In the genomic region with DNA sequence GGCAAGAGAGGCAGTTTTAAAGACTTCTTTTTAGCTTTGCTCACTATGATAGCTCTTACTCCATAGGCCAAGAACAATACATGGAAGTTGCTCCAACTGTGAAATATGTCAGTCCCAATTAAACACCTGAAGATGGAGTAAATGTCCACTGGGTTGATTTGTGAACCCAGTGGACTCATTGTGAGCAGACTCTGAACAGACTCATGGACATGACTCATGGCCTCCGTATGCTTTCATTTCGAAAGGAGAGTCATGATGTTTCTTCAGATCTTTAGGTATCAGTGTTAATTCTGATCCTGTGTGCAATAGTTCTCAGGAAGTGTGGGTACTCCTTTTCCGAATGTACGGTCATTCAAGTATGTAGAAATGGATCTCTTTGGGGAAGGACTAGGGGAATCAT, we compare ENCODE assay signal across 15 cellular contexts. TPM values are rescaled to one million over a fixed set of nuclear protein-coding genes. Genes with fewer than 3 reads are reported as not detected.
DNase-seq lines count a peak whose midpoint lies in the region; ATAC-seq, FAIRE-seq and TF ChIP-seq lines count a peak whose summit lies in the region.
"Had no signal": no experiment of that assay in that cellular context is flagged by ENCODE, and none has a peak within 500 bp of the region (broad histone marks: within the 10 kb centered on the region; RNA-seq: fewer than 3 reads in every experiment).

No MANE protein-coding gene starts in this region.

- H4K20me1 ChIP-seq in astrocyte (ENCODE audit: insufficient read depth, low read length), result no peaks in the 10 kb centered on the region

- peak; percentile 75 for FAIRE-seq in astrocyte (lab: Jason Lieb, UNC)

- no peak overlapping the region for H3K27ac ChIP-seq in astrocyte (ENCODE audit: low read depth, low read length)
- no peak overlapping the region for H3K27ac ChIP-seq in foreskin keratinocyte
- no peak overlapping the region for H3K27ac ChIP-seq in caudate nucleus (ENCODE audit: low read depth, low read length)
- H3K27ac ChIP-seq: skin epidermis had no signal

- peaks cover 74% of the 10 kb centered on the region for H3K4me1 Mint-ChIP-seq in HFFc6 (ENCODE audit: low read depth)
- no peaks in the 10 kb centered on the region for H3K4me1 Mint-ChIP-seq in astrocyte (ENCODE audit: low read depth, unreplicated experiment)

- ATAC-seq in foreskin keratinocyte, result peak; percentile 86
- ATAC-seq in GM19324 (IDR thresholded peaks at IDR 0.05; ENCODE audit: low FRiP score, unreplicated experiment), result no peak
- ATAC-seq: natural killer cell had no signal

- no peaks in the 10 kb centered on the region for H3K36me3 Mint-ChIP-seq in HFFc6 (ENCODE audit: low read depth)
- H3K36me3 Mint-ChIP-seq in astrocyte (ENCODE audit: low read depth, unreplicated experiment), result no peaks in the 10 kb centered on the region
- H3K36me3 Mint-ChIP-seq: activated naive CD8-positive, alpha-beta T cell; natural killer cell had no signal

- peak overlapping the region; percentile 30 for H3K4me2 ChIP-seq in astrocyte (ENCODE audit: low read length)

- no peak overlapping the region for H2AFZ ChIP-seq in astrocyte (ENCODE audit: low read depth, low read length)

- H3K9me3 ChIP-seq in astrocyte (ENCODE audit: insufficient read depth, low read depth, low read length) (no peaks in the 10 kb centered on the region), MG63 (no peaks in the 10 kb centered on the region)

- H3K79me2 ChIP-seq in astrocyte (ENCODE audit: insufficient read depth, low read length), result no peaks in the 10 kb centered on the region

- H3K4me1 ChIP-seq in astrocyte (ENCODE audit: insufficient read depth, low read length) (peaks cover 18% of the 10 kb centered on the region), foreskin keratinocyte (peaks cover 3% of the 10 kb centered on the region)

- H3K4me3 Mint-ChIP-seq in HFFc6 (peak overlapping the region; percentile 66), astrocyte (ENCODE audit: unreplicated experiment) (no peak overlapping the region)
- H3K4me3 Mint-ChIP-seq: activated naive CD8-positive, alpha-beta T cell; natural killer cell; T-helper 2 cell treated with Interferon-gamma antibody and Interleukin-4, amounts not matched to agents 5 μg/mL and 100 μg/mL, for 36 hours had no signal

- H3K27me3 Mint-ChIP-seq in HFFc6 (ENCODE audit: insufficient read depth) (no peaks in the 10 kb centered on the region), astrocyte (ENCODE audit: low read depth, unreplicated experiment) (no peaks in the 10 kb centered on the region)

- H3K36me3 ChIP-seq in astrocyte (ENCODE audit: insufficient read depth, low read length), result no peaks in the 10 kb centered on the region
- no peaks in the 10 kb centered on the region for H3K36me3 ChIP-seq in MG63

- H3K27me3 ChIP-seq in astrocyte (ENCODE audit: insufficient read depth, low read length) (no peaks in the 10 kb centered on the region), foreskin keratinocyte (no peaks in the 10 kb centered on the region), MG63 (no peaks in the 10 kb centered on the region)

- H3K9me3 Mint-ChIP-seq in HFFc6 (no peaks in the 10 kb centered on the region), astrocyte (ENCODE audit: unreplicated experiment) (no peaks in the 10 kb centered on the region)
- H3K9me3 Mint-ChIP-seq: natural killer cell; T-helper 2 cell treated with Interferon-gamma antibody and Interleukin-4, amounts not matched to agents 5 μg/mL and 100 μg/mL, for 36 hours had no signal

- H3K4me3 ChIP-seq in AG10803 (ENCODE audit: low read length) (no peak overlapping the region), astrocyte (ENCODE audit: insufficient read depth, low read depth, low read length) (no peak overlapping the region), MG63 (no peak overlapping the region)
- H3K4me3 ChIP-seq: skin epidermis had no signal

- TF ChIP-seq CTCF in AG10803 (conservative IDR thresholded peaks at IDR 0.05; ENCODE audit: low read length) (no peak), HFFc6 (IDR thresholded peaks at IDR 0.05) (0 out of 2 replicates have a peak, but pooled peaks have one; percentile 16), astrocyte (IDR thresholded peaks at IDR 0.05; ENCODE audit: insufficient read depth, low read depth, low read length) (no peak), foreskin keratinocyte (conservative IDR thresholded peaks at IDR 0.05) (peak; percentile 32)

- peak overlapping the region; percentile 77 for H3K27ac Mint-ChIP-seq in HFFc6
- H3K27ac Mint-ChIP-seq in astrocyte (ENCODE audit: unreplicated experiment), result no peak overlapping the region
- H3K27ac Mint-ChIP-seq: activated naive CD8-positive, alpha-beta T cell; natural killer cell; T-helper 2 cell treated with Interferon-gamma antibody and Interleukin-4, amounts not matched to agents 5 μg/mL and 100 μg/mL, for 36 hours had no signal

- DNase-seq in AG10803 (ENCODE audit: low read depth) (peak; percentile 70), HFFc6 (peak; percentile 83), astrocyte (ENCODE audit: low read depth) (peak; percentile 67), foreskin keratinocyte (peak; percentile 75 to 92), globus pallidus (ENCODE audit: low spot score) (no peak), MG63 (no peak), caudate nucleus (lab: John Stamatoyannopoulos, UW) (no peak)
- DNase-seq: activated CD8-positive, alpha-beta memory T cell treated with anti-CD3 and anti-CD28 coated beads for 24 hours; COR-L47; natural killer cell; NCI-H2227 treated with DMSO at 0.1 percent for 48 hours had no signal

- no peak overlapping the region for H3K9ac ChIP-seq in astrocyte (ENCODE audit: low read length)

RNA-seq across cellular contexts. Expression of a gene that starts 5.4 kb away (rescaled TPM):
- 10 to 100 TPM; 15.5 to 19.2 (median 16.8) TPM for total RNA-seq in HFFc6 (2021; fragmentation: NEBNext Ultra II Directional; extraction: Animal tissue kit (Norgen Biotek cat#: 25700))
- 12.3 and 13.5 TPM in 2 replicates for total RNA-seq in astrocyte
- 17.1 and 19.7 TPM in 2 replicates for total RNA-seq in foreskin keratinocyte
- polyA plus RNA-seq in foreskin keratinocyte, result 5.4 and 7.5 TPM in 2 replicates
- 3.9 and 12.3 TPM in 2 replicates for total RNA-seq in MG63 (2014; rRNA removed; shearing (Covaris generic); ENCODE audit: low replicate concordance)

Comparison
In these comparisons a context has a peak if more than half of its experiments do, and no peak if none do; other contexts are left out.
1. DNase-seq: peak in AG10803 (single experiment), HFFc6 (single experiment), astrocyte (single experiment) and foreskin keratinocyte (2 of 2); none in globus pallidus (single experiment), MG63 (single experiment) and caudate nucleus (0 of 61).
2. CTCF ChIP-seq: peak in HFFc6 (single experiment) and foreskin keratinocyte (single experiment); none in AG10803 (single experiment) and astrocyte (single experiment).